In genomic region chr11:118634435-118635236, GRCh38 we compare ENCODE assay signal across 8 cellular contexts. TPM values are rescaled to one million over a fixed set of nuclear protein-coding genes. Genes with fewer than 3 reads are reported as not detected.
DNase-seq lines count a peak whose midpoint lies in the region; ATAC-seq and TF ChIP-seq lines count a peak whose summit lies in the region.

No MANE protein-coding gene starts in this region.

- no peak for TF ChIP-seq POLR2A in suprapubic skin (IDR thresholded peaks at IDR 0.05)

- intact Hi-C loops in CD4-positive, alpha-beta T cell (cut with DNase I, micrococcal nuclease), result no loop called here
- intact Hi-C loops in mammary epithelial cell (cut with micrococcal nuclease), result no loop called here

- no peak overlapping the region for H3K27ac Mint-ChIP-seq in CD4-positive, alpha-beta T cell

- CTCF ChIA-PET in CD4-positive, alpha-beta T cell (lab: Charles Lee), result no interaction called here
- CTCF ChIA-PET in mammary epithelial cell (lab: Charles Lee; ENCODE audit: low non-redundant PET), result interaction anchor here (0.6 kb wide), 1 partner anchor 23 kb away, joined by 12 read pairs; no protein-coding TSS in a partner anchor

- H3K4me1 ChIP-seq in mammary epithelial cell (ENCODE audit: insufficient read depth, low read length) (peaks cover 35% of the 10 kb centered on the region), suprapubic skin (peaks cover 53% of the 10 kb centered on the region)

- H3K4me1 Mint-ChIP-seq in CD4-positive, alpha-beta T cell (ENCODE audit: low read depth), result no peaks in the 10 kb centered on the region

- DNase-seq in CD4-positive, alpha-beta T cell, result peak in 1 of 10 experiments; percentile 23
- DNase-seq in NCI-H2029 treated with DMSO at 0.1 percent for 48 hours (lab: John Stamatoyannopoulos, UW), result peak; percentile 33
- DNase-seq in mammary epithelial cell, result peak; percentile 62
- DNase-seq in iris pigment epithelial cell (ENCODE audit: low read depth), result peak; percentile 78
- DNase-seq in suprapubic skin (ENCODE audit: low spot score in 2 of 2), result no peak
- DNase-seq in NCI-H1694 treated with DMSO at 0.1 percent for 48 hours (lab: John Stamatoyannopoulos, UW), result no peak

- no peaks in the 10 kb centered on the region for H3K27me3 Mint-ChIP-seq in CD4-positive, alpha-beta T cell

- no peaks in the 10 kb centered on the region for H3K36me3 Mint-ChIP-seq in CD4-positive, alpha-beta T cell (ENCODE audit: low read depth)

- POLR2A ChIA-PET in CD4-positive, alpha-beta T cell (lab: Charles Lee), result no interaction called here

- no peaks in the 10 kb centered on the region for H3K27me3 ChIP-seq in CD4-positive, alpha-beta T cell (ENCODE audit: control insufficient read depth, insufficient read depth, low read length)
- H3K27me3 ChIP-seq in mammary epithelial cell (ENCODE audit: insufficient read depth, low read length), result no peaks in the 10 kb centered on the region
- no peaks in the 10 kb centered on the region for H3K27me3 ChIP-seq in suprapubic skin

- in situ Hi-C loops in mammary epithelial cell (cut with MboI; ENCODE audit: low sequenced_read_pairs in 2 of 2), result no loop called here

- no peak overlapping the region for H3K27ac ChIP-seq in CD4-positive, alpha-beta T cell (ENCODE audit: low read depth, low read length)
- H3K27ac ChIP-seq in mammary epithelial cell (ENCODE audit: insufficient read depth, low read depth, low read length) (peak overlapping the region; percentile 32), suprapubic skin (peak overlapping the region; percentile 13)

- no peak for TF ChIP-seq EP300 in suprapubic skin (IDR thresholded peaks at IDR 0.05)

- dilution Hi-C loops in mammary epithelial cell (cut with HindIII; ENCODE audit: low sequenced_read_pairs), result no loop called here

- no peak overlapping the region for H3K4me3 Mint-ChIP-seq in CD4-positive, alpha-beta T cell

- H3K9me3 ChIP-seq in CD4-positive, alpha-beta T cell (ENCODE audit: control insufficient read depth, low read length), result no peaks in the 10 kb centered on the region
- no peaks in the 10 kb centered on the region for H3K9me3 ChIP-seq in mammary epithelial cell (replicated peaks; ENCODE audit: insufficient read depth, low read length)
- H3K9me3 ChIP-seq in suprapubic skin, result no peaks in the 10 kb centered on the region

- no peak overlapping the region for H2AFZ ChIP-seq in mammary epithelial cell (ENCODE audit: low read depth, low read length)

- no peaks in the 10 kb centered on the region for H4K20me1 ChIP-seq in mammary epithelial cell (ENCODE audit: insufficient read depth, low read length)

- no TSS peak for BruUV-seq in mammary epithelial cell (replicated peaks; lab: Mats Ljungman, UMichigan)

- ATAC-seq in CD4-positive, alpha-beta T cell (ENCODE audit: poor library complexity), result peak; percentile 64
- ATAC-seq in GM19395 (IDR thresholded peaks at IDR 0.05; ENCODE audit: unreplicated experiment), result no peak
- no peak for ATAC-seq in HG03108 (IDR thresholded peaks at IDR 0.05; ENCODE audit: unreplicated experiment)

- H3K9ac ChIP-seq in mammary epithelial cell (ENCODE audit: insufficient read depth, low read length), result peak overlapping the region; percentile 23

- peak overlapping the region in 1 of 3 experiments; percentile 13 for H3K4me3 ChIP-seq in mammary epithelial cell (replicated peaks in 1 of 3; ENCODE audit: insufficient read depth in 1 of 3, low read depth in 2 of 3, low read length in 3 of 3)
- H3K4me3 ChIP-seq in suprapubic skin, result peak overlapping the region; percentile 26

- H3K36me3 ChIP-seq in mammary epithelial cell (ENCODE audit: insufficient read depth, low read length), result peaks cover 10% of the 10 kb centered on the region
- H3K36me3 ChIP-seq in suprapubic skin, result peaks cover 46% of the 10 kb centered on the region

- H3K9me3 Mint-ChIP-seq in CD4-positive, alpha-beta T cell, result no peaks in the 10 kb centered on the region

- no peaks in the 10 kb centered on the region for H3K79me2 ChIP-seq in mammary epithelial cell (ENCODE audit: insufficient read depth, low read length)

- no peak for TF ChIP-seq CTCF in CD4-positive, alpha-beta T cell (IDR thresholded peaks at IDR 0.05)
- TF ChIP-seq CTCF in mammary epithelial cell (conservative IDR thresholded peaks at IDR 0.05 in 1 of 2, IDR thresholded peaks at IDR 0.05 in 1 of 2; ENCODE audit: extremely low read depth in 1 of 2, insufficient read depth in 1 of 2, low read depth in 1 of 2, low read length in 2 of 2) (peak in 1 of 2 donors; percentile 33), suprapubic skin (IDR thresholded peaks at IDR 0.05) (no peak)

- WGBS in mammary epithelial cell (ENCODE audit: low coverage, missing lambda C conversion rate), result under 1% methylated on average over 27 of the region's 41 CpGs
- WGBS in suprapubic skin, result 28% methylated on average over 26 of the region's 41 CpGs

- H3K4me2 ChIP-seq in mammary epithelial cell (ENCODE audit: insufficient read depth, low read depth, low read length), result peak overlapping the region; percentile 61

RNA-seq across cellular contexts. Expression of gene PHLDB1, which starts 27.2 kb away (rescaled TPM):
- total RNA-seq in CD4-positive, alpha-beta T cell, result 1 to 10 TPM; 1.8 to 2.3 TPM
- 100 to 1,000 TPM in 1 of 2 donors, 10 to 100 TPM in 1; 62.8 to 198 TPM for total RNA-seq in mammary epithelial cell
- polyA plus RNA-seq in mammary epithelial cell, result 54.1 TPM
- polyA minus RNA-seq in mammary epithelial cell, result 101 TPM
- 100 to 1,000 TPM in 2 of 4 donors, 10 to 100 TPM in 2; 48.7 to 117 (median 77.3) TPM for total RNA-seq in suprapubic skin

RNA-seq across cellular contexts. Expression of gene TREH, which starts 44.8 kb away (rescaled TPM):
- total RNA-seq in CD4-positive, alpha-beta T cell, result not detected
- under 1 TPM in 1 of 2 donors, not detected in 1; 0.33 TPM for total RNA-seq in mammary epithelial cell
- not detected for polyA plus RNA-seq in mammary epithelial cell
- not detected for polyA minus RNA-seq in mammary epithelial cell
- not detected for total RNA-seq in suprapubic skin

Comparison
In these comparisons a context has a peak if more than half of its experiments do, and no peak if none do; other contexts are left out.
1. DNase-seq: peak in NCI-H2029 treated with DMSO at 0.1 percent for 48 hours (single experiment), mammary epithelial cell (single experiment) and iris pigment epithelial cell (single experiment); none in suprapubic skin (0 of 2) and NCI-H1694 treated with DMSO at 0.1 percent for 48 hours (single experiment).
2. RNA of gene PHLDB1, which starts 27.2 kb away (total RNA-seq): 62.8 to 198 TPM in mammary epithelial cell and 48.7 to 117 TPM in suprapubic skin; 1.8 to 2.3 TPM in CD4-positive, alpha-beta T cell; every median in the first group is over 10 times any median in the second.